In the genomic region with DNA sequence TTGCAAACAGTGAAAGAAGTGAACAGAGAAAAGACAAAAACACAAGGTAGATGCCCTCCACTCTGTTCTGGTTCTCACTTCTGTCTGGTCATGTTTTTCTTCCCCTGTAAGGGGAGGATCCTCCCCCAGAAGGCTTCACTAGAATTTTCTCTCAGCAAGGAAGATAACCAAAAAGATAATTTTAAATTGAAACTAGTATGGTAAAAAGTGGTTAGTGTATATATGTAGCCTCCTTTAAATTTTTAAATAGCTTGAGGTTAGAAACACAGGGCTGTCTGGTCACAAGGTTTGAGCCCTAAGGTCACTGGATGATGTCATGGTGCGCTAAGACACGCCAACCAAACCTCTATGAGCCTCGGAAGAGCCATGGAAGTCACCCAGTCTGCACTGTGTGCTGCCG, we compare ENCODE assay signal across 16 cellular contexts. TPM values are rescaled to one million over a fixed set of nuclear protein-coding genes. Genes with fewer than 3 reads are reported as not detected.
DNase-seq lines count a peak whose midpoint lies in the region; ATAC-seq and TF ChIP-seq lines count a peak whose summit lies in the region.
"Had no signal": no experiment of that assay in that cellular context is flagged by ENCODE, and none has a peak within 500 bp of the region (broad histone marks: within the 10 kb centered on the region; RNA-seq: fewer than 3 reads in every experiment).

No MANE protein-coding gene starts in this region.

- POLR2A ChIA-PET in CD4-positive, alpha-beta memory T cell (lab: Charles Lee; ENCODE audit: partially characterized antibody): interaction anchor here (1.3 kb wide), 1 partner anchor 11 kb away, joined by 4 read pairs; no protein-coding TSS in a partner anchor

- no peak for TF ChIP-seq CTCF in nephron progenitor cell (IDR thresholded peaks at IDR 0.05)
- TF ChIP-seq CTCF in mesothelial cell of epicardium (IDR thresholded peaks at IDR 0.05; ENCODE audit: unreplicated experiment): no peak

- H3K4me1 Mint-ChIP-seq in nephron progenitor cell: peaks cover 6% of the 10 kb centered on the region
- H3K4me1 Mint-ChIP-seq in mesothelial cell of epicardium: no peaks in the 10 kb centered on the region
- peaks cover 0 to 8% (median 3%) of the 10 kb centered on the region in 4 donors for H3K4me1 Mint-ChIP-seq in CD4-positive, alpha-beta memory T cell
- H3K4me1 Mint-ChIP-seq: activated B cell treated with CpG ODN at 0.5 μM for 24 hours had no signal

- H3K4me3 ChIP-seq in CD4-positive, alpha-beta memory T cell (ENCODE audit: low read length in 2 of 2): no peak overlapping the region
- H3K4me3 ChIP-seq: BLaER1 had no signal

- H3K27ac ChIP-seq in CD4-positive, alpha-beta memory T cell (ENCODE audit: low read depth, low read length): no peak overlapping the region
- H3K27ac ChIP-seq: BLaER1, HL-60 had no signal

- H3K9me3 Mint-ChIP-seq in nephron progenitor cell (peaks cover 22% of the 10 kb centered on the region), mesothelial cell of epicardium (peaks cover 11% of the 10 kb centered on the region)
- no peaks in the 10 kb centered on the region for H3K9me3 Mint-ChIP-seq in CD4-positive, alpha-beta memory T cell
- H3K9me3 Mint-ChIP-seq: activated B cell treated with CpG ODN at 0.5 μM for 24 hours, natural killer cell had no signal

- no peaks in the 10 kb centered on the region for H3K4me1 ChIP-seq in CD4-positive, alpha-beta memory T cell (ENCODE audit: insufficient read depth, low read length)

- H3K27ac Mint-ChIP-seq in nephron progenitor cell: peak overlapping the region; percentile 72
- no peak overlapping the region for H3K27ac Mint-ChIP-seq in mesothelial cell of epicardium
- peak overlapping the region in 3 of 7 donors; percentile 5 to 44 (median 32) for H3K27ac Mint-ChIP-seq in CD4-positive, alpha-beta memory T cell
- H3K27ac Mint-ChIP-seq: activated B cell treated with CpG ODN at 0.5 μM for 24 hours had no signal

- H3K9me3 ChIP-seq in CD4-positive, alpha-beta memory T cell (ENCODE audit: control insufficient read depth in 1 of 2, low read length in 2 of 2): no peaks in the 10 kb centered on the region
- H3K9me3 ChIP-seq: BLaER1 had no signal

- H3K36me3 Mint-ChIP-seq in nephron progenitor cell (ENCODE audit: low read depth) (peaks cover 58% of the 10 kb centered on the region), mesothelial cell of epicardium (peaks cover 23% of the 10 kb centered on the region)
- peaks cover 16 to 41% of the 10 kb centered on the region in 2 donors for H3K36me3 Mint-ChIP-seq in CD4-positive, alpha-beta memory T cell
- H3K36me3 Mint-ChIP-seq: natural killer cell had no signal

- intact Hi-C loops in CD4-positive, alpha-beta memory T cell (cut with micrococcal nuclease): no loop called here

- DNase-seq in nephron progenitor cell (no peak), kidney tubule cell (ENCODE audit: low spot score) (no peak), mesothelial cell of epicardium (ENCODE audit: low spot score in 2 of 2, unreplicated experiment in 2 of 2) (no peak), DMS79 (lab: John Stamatoyannopoulos, UW) (no peak)
- no peak for DNase-seq in CD4-positive, alpha-beta memory T cell
- DNase-seq: activated B cell treated with CpG ODN at 0.5 μM for 24 hours, cortex of kidney, natural killer cell, NCI-H2107 had no signal

- no peaks in the 10 kb centered on the region for H3K27me3 ChIP-seq in CD4-positive, alpha-beta memory T cell (ENCODE audit: insufficient read depth, low read length)
- H3K27me3 ChIP-seq: BLaER1 had no signal

- H3K4me3 Mint-ChIP-seq in nephron progenitor cell (no peak overlapping the region), mesothelial cell of epicardium (no peak overlapping the region)
- H3K4me3 Mint-ChIP-seq in CD4-positive, alpha-beta memory T cell: no peak overlapping the region
- H3K4me3 Mint-ChIP-seq: activated B cell treated with CpG ODN at 0.5 μM for 24 hours, natural killer cell had no signal

- peak; percentile 48 for ATAC-seq in GM19025 (IDR thresholded peaks at IDR 0.05; ENCODE audit: low read depth, unreplicated experiment)
- peak; percentile 69 for ATAC-seq in GM21723 (IDR thresholded peaks at IDR 0.05; ENCODE audit: unreplicated experiment)
- ATAC-seq in HG03442 (IDR thresholded peaks at IDR 0.05; ENCODE audit: unreplicated experiment): peak; percentile 57
- ATAC-seq: HCT116, natural killer cell, SK-N-SH treated with all-trans-retinoic acid at 6 μM for 48 hours had no signal

- CTCF ChIA-PET in CD4-positive, alpha-beta memory T cell (lab: Charles Lee; ENCODE audit: partially characterized antibody): interaction anchor here (0.9 to 1.1 kb wide), 2 partner anchors 8 to 157 kb away, joined by 3 to 4 read pairs; no protein-coding TSS in a partner anchor

- peaks cover 6% of the 10 kb centered on the region for H3K27me3 Mint-ChIP-seq in nephron progenitor cell (ENCODE audit: low read depth, poor library complexity)
- H3K27me3 Mint-ChIP-seq in mesothelial cell of epicardium (ENCODE audit: low read depth): no peaks in the 10 kb centered on the region
- H3K27me3 Mint-ChIP-seq in CD4-positive, alpha-beta memory T cell: no peaks in the 10 kb centered on the region
- H3K27me3 Mint-ChIP-seq: activated B cell treated with CpG ODN at 0.5 μM for 24 hours had no signal

- no peaks in the 10 kb centered on the region for H3K36me3 ChIP-seq in CD4-positive, alpha-beta memory T cell (ENCODE audit: insufficient read depth, low read length)

RNA-seq across cellular contexts. Expression of a gene that starts 5.6 kb away (rescaled TPM):
- total RNA-seq in mesothelial cell of epicardium: 0.18 to 0.38 TPM (median 0.36 TPM) in 3 replicates
- total RNA-seq in CD4-positive, alpha-beta memory T cell: under 1 TPM; 0.55 to 0.73 TPM
- not detected for polyA plus RNA-seq in CD4-positive, alpha-beta memory T cell

RNA-seq across cellular contexts. Expression of a gene that starts 25.6 kb away (rescaled TPM):
- 36.0 to 39.7 TPM (median 37.1 TPM) in 3 replicates for total RNA-seq in mesothelial cell of epicardium
- total RNA-seq in CD4-positive, alpha-beta memory T cell: 10 to 100 TPM; 72.5 to 74.1 TPM
- polyA plus RNA-seq in CD4-positive, alpha-beta memory T cell: 10 to 100 TPM; 39.7 to 53.9 TPM
